1 cellular context compared by ENCODE assay signal in genomic region chr5:4212981-4213819, GRCh38.
A peak's percentile ranks its signal among the peaks of the same experiment; 100 is the strongest.
TF ChIP-seq lines count a peak whose summit lies in the region.

No MANE protein-coding gene starts in this region.

TF ChIP-seq in H1, 55 proteins besides CTCF, POLR2A, EP300 and RAD21 (continued from another document):
- TF ChIP-seq CHD7 (IDR thresholded peaks at IDR 0.05; ENCODE audit: insufficient replicate concordance, low read length) (peak; percentile 66), SUZ12 (IDR thresholded peaks at IDR 0.05; ENCODE audit: low read length) (no peak), JUN (IDR thresholded peaks at IDR 0.05; ENCODE audit: low read depth, low read length) (no peak), SIRT6 (IDR thresholded peaks at IDR 0.05; ENCODE audit: low read length) (no peak), MAFK (IDR thresholded peaks at IDR 0.05; ENCODE audit: low read depth, low read length) (no peak), MAX (IDR thresholded peaks at IDR 0.05) (peak; percentile 73), POU5F1 (IDR thresholded peaks at IDR 0.05; ENCODE audit: low read depth, low read length) (peak; percentile 57; the same call in 1 of the 2 replicates), GABPA (IDR thresholded peaks at IDR 0.05; ENCODE audit: borderline replicate concordance, insufficient read depth, low read length) (no peak), NANOG (IDR thresholded peaks at IDR 0.05; ENCODE audit: insufficient read depth, low read depth, low read length, poor library complexity, severe bottlenecking) (peak; percentile 83), BCL11A (IDR thresholded peaks at IDR 0.05; ENCODE audit: low read depth in 2 of 2, low read length in 2 of 2) (peak; percentile 20 to 53), ZNF274 (IDR thresholded peaks at IDR 0.05; ENCODE audit: borderline replicate concordance, extremely low read depth, low read length) (no peak), SIN3A (conservative IDR thresholded peaks at IDR 0.05 in 1 of 2, IDR thresholded peaks at IDR 0.05 in 1 of 2; ENCODE audit: low read depth in 1 of 2, low read length in 2 of 2) (0 out of 4 replicates have a peak, but pooled peaks of 1 of the 2 experiments have one; percentile 10), CTBP2 (IDR thresholded peaks at IDR 0.05; ENCODE audit: borderline replicate concordance, insufficient read depth, insufficient read length, low read length) (no peak), CREB1 (IDR thresholded peaks at IDR 0.05) (no peak), CBX5 (IDR thresholded peaks at IDR 0.05; ENCODE audit: low read depth, low read length) (no peak), RNF2 (IDR thresholded peaks at IDR 0.05; ENCODE audit: borderline replicate concordance, low read depth, low read length, missing control alignments, poor library complexity, severe bottlenecking) (no peak), JUND (IDR thresholded peaks at IDR 0.05; ENCODE audit: low read length) (no peak), RFX5 (IDR thresholded peaks at IDR 0.05; ENCODE audit: borderline replicate concordance, low read depth, low read length) (no peak), FOSL1 (IDR thresholded peaks at IDR 0.05; ENCODE audit: insufficient read depth, low read depth, low read length) (no peak)
- TF ChIP-seq, protein P1, sequence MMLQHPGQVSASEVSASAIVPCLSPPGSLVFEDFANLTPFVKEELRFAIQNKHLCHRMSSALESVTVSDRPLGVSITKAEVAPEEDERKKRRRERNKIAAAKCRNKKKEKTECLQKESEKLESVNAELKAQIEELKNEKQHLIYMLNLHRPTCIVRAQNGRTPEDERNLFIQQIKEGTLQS (IDR thresholded peaks at IDR 0.05; ENCODE audit: insufficient read depth, low read depth, low read length): no peak
